ENCODE assay signal across 3 cellular contexts in genomic region chr3:112919541-112919940, GRCh38. TPM values are rescaled to one million over a fixed set of nuclear protein-coding genes. Genes with fewer than 3 reads are reported as not detected.
"Had no signal": no experiment of that assay in that cellular context is flagged by ENCODE, and none has a peak within 500 bp of the region (broad histone marks: within the 10 kb centered on the region; RNA-seq: fewer than 3 reads in every experiment).

No MANE protein-coding gene starts in this region.

RNA-seq across cellular contexts. Expression of gene CD200R1, which starts 55.4 kb away (rescaled TPM):
- total RNA-seq: H1, H9, HT-29 had no signal
